Comparison of ENCODE assay signal across 3 cellular contexts in genomic region chr13:83214452-83214851, GRCh38.
TF ChIP-seq lines count a peak whose summit lies in the region.

No MANE protein-coding gene starts in this region.

TF ChIP-seq in SK-N-SH, 30 proteins besides CTCF, POLR2A, EP300 and RAD21:
- no peak for TF ChIP-seq GATA2 (CRISPR knock-in tag; IDR thresholded peaks at IDR 0.05)
- TF ChIP-seq REST (IDR thresholded peaks at IDR 0.05; ENCODE audit: low read depth, low read length), result no peak
- TF ChIP-seq POLR2AphosphoS5 (IDR thresholded peaks at IDR 0.05; ENCODE audit: low read depth, low read length), result no peak
- TF ChIP-seq GABPA (IDR thresholded peaks at IDR 0.05; ENCODE audit: low read depth), result no peak
- no peak for TF ChIP-seq FOSL2 (IDR thresholded peaks at IDR 0.05; ENCODE audit: borderline replicate concordance, low read depth)

TF ChIP-seq in SK-N-SH treated with all-trans-retinoic acid at 6 μM for 48 hours, 23 proteins besides CTCF, POLR2A, EP300 and RAD21:
- no peak for TF ChIP-seq OSR1 (CRISPR knock-in tag; IDR thresholded peaks at IDR 0.05)
- no peak for TF ChIP-seq POU6F1 (CRISPR knock-in tag; IDR thresholded peaks at IDR 0.05; ENCODE audit: borderline replicate concordance, low read depth)
- no peak for TF ChIP-seq TOX (CRISPR knock-in tag; IDR thresholded peaks at IDR 0.05; ENCODE audit: borderline replicate concordance)
- TF ChIP-seq GLIS3 (CRISPR knock-in tag; IDR thresholded peaks at IDR 0.05), result no peak
- no peak for TF ChIP-seq CREB5 (CRISPR knock-in tag; IDR thresholded peaks at IDR 0.05; ENCODE audit: low read depth)

TF ChIP-seq in IMR-90, 13 proteins besides CTCF, POLR2A, EP300 and RAD21:
- TF ChIP-seq ELK1 (IDR thresholded peaks at IDR 0.05; ENCODE audit: borderline replicate concordance, low read depth, low read length) (no peak), MXI1 (IDR thresholded peaks at IDR 0.05; ENCODE audit: borderline replicate concordance, low read depth, low read length) (no peak), MAFK (IDR thresholded peaks at IDR 0.05; ENCODE audit: low read depth, low read length) (no peak), RFX5 (IDR thresholded peaks at IDR 0.05; ENCODE audit: low read depth, low read length) (no peak), CEBPB (IDR thresholded peaks at IDR 0.05; ENCODE audit: low read depth, low read length) (no peak), MAZ (IDR thresholded peaks at IDR 0.05; ENCODE audit: borderline replicate concordance, low read depth, low read length) (no peak), SMC3 (IDR thresholded peaks at IDR 0.05; ENCODE audit: low read depth, low read length) (no peak), FOS (IDR thresholded peaks at IDR 0.05; ENCODE audit: low read depth, low read length) (no peak), BHLHE40 (IDR thresholded peaks at IDR 0.05; ENCODE audit: low read depth, low read length) (no peak), NFE2L2 (IDR thresholded peaks at IDR 0.05; ENCODE audit: low read depth, low read length) (no peak), RCOR1 (IDR thresholded peaks at IDR 0.05; ENCODE audit: insufficient replicate concordance, low read length) (no peak), CHD1 (IDR thresholded peaks at IDR 0.05; ENCODE audit: low read depth, low read length) (no peak), USF2 (IDR thresholded peaks at IDR 0.05; ENCODE audit: low read depth, low read length) (no peak)
